Comparison of ENCODE assay signal across 8 cellular contexts in the genomic region with DNA sequence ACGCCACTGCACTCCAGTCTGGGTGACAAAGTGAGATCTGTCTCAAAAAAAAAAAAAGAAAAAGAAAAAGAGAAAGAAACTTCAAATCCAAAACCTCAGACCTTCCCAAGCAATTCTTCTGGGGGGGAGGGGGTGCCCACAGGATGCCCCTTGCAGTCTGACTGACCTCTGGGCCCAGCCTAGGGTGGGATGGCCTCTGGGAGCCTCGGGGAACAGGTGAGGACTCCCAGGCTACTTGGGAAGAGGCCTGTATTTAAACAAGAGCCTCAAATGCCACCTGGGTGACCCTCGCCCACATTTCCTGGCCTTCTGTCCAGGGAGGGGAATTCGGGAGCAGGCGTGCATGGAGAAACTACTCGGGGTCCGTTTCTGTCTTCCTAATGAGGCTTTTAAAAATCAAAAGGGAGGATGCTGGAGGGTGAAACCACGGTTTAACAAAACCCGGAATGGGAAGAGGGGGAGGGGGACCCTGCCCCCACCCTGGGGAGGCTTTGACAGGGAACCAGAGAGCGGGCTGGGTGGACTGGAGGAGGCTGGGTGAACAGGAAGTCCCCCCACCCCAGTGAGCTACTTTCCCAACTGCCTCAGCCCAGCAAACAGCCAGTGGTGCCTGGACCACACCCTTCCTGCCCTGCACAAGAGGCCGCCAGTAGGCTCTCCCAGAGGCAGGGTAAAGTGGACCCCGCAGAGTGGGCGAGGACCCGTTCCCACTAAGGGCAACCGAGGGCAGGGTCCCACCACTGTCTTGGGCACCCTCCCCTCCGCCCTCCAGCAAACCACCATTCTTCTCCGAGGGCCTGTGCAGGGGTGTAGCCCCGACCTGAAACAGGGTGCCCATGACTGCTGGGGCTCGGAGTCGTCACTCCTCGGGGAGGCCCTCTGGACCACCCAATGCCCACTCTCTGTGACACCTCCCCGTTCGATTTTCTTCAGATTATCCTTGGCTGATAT. TPM values are rescaled to one million over a fixed set of nuclear protein-coding genes. Genes with fewer than 3 reads are reported as not detected.
DNase-seq lines count a peak whose midpoint lies in the region; FAIRE-seq and TF ChIP-seq lines count a peak whose summit lies in the region.

No MANE protein-coding gene starts in this region.

- DNase-seq in Calu3 (no peak), MV-4-11 (lab: John Stamatoyannopoulos, UW) (peak; percentile 69), G401 (ENCODE audit: low spot score) (no peak), T1000 (lab: John Stamatoyannopoulos, UW) (no peak), GM13976 (ENCODE audit: low spot score) (no peak), H54 (ENCODE audit: insufficient read length, low spot score) (no peak)

- H3K36me3 Mint-ChIP-seq in Calu3 (ENCODE audit: insufficient read depth, unreplicated experiment) = peaks cover 34% of the 10 kb centered on the region
- no peaks in the 10 kb centered on the region for H3K36me3 Mint-ChIP-seq in brain
- no peaks in the 10 kb centered on the region for H3K36me3 Mint-ChIP-seq in nephron (ENCODE audit: low read depth)

- peak overlapping the region; percentile 60 for H3K4me3 Mint-ChIP-seq in Calu3 (ENCODE audit: low read depth, unreplicated experiment)
- peak overlapping the region; percentile 75 to 87 (median 78) for H3K4me3 Mint-ChIP-seq in brain
- H3K4me3 Mint-ChIP-seq in nephron = peak overlapping the region; percentile 76 to 87 (median 84)

- H3K4me1 Mint-ChIP-seq in Calu3 (ENCODE audit: low read depth, unreplicated experiment) = peaks cover 39% of the 10 kb centered on the region
- H3K4me1 Mint-ChIP-seq in brain = peaks cover 36% of the 10 kb centered on the region
- H3K4me1 Mint-ChIP-seq in nephron = peaks cover 20% of the 10 kb centered on the region

- H3K27ac Mint-ChIP-seq in Calu3 (ENCODE audit: unreplicated experiment) (peak overlapping the region; percentile 47), brain (peak overlapping the region in 3 of 5 experiments; percentile 37 to 75 (median 57)), nephron (peak overlapping the region in 1 of 3 experiments; percentile 56)

- H3K9me3 Mint-ChIP-seq in Calu3 (ENCODE audit: low read depth, unreplicated experiment) = no peaks in the 10 kb centered on the region
- H3K9me3 Mint-ChIP-seq in brain = no peaks in the 10 kb centered on the region
- H3K9me3 Mint-ChIP-seq in nephron = no peaks in the 10 kb centered on the region

- no peak for TF ChIP-seq POLR2A in H54 (IDR thresholded peaks at IDR 0.05; ENCODE audit: low read depth, low read length)

- no peak for FAIRE-seq in H54 (lab: Jason Lieb, UNC)

- intact Hi-C loops in Calu3 (cut with micrococcal nuclease; ENCODE audit: unreplicated experiment) = no loop called here

- TF ChIP-seq CTCF in Calu3 (IDR thresholded peaks at IDR 0.05; ENCODE audit: unreplicated experiment) = no peak
- TF ChIP-seq CTCF in brain (conservative IDR thresholded peaks at IDR 0.05) = no peak
- TF ChIP-seq CTCF in nephron (IDR thresholded peaks at IDR 0.05; ENCODE audit: unreplicated experiment in 3 of 3) = no peak
- TF ChIP-seq CTCF in GM13976 (IDR thresholded peaks at IDR 0.05; ENCODE audit: borderline replicate concordance, control extremely low read depth, extremely low read depth, insufficient read depth, missing control alignments) = no peak

- no TSS peak for BruUV-seq in Calu3 (replicated peaks; lab: Mats Ljungman, UMichigan)

- in situ Hi-C loops in G401 (cut with HindIII; ENCODE audit: low sequenced_read_pairs) = no loop called here
- in situ Hi-C loops in GM13976 (cut with MboI; ENCODE audit: low sequenced_read_pairs, unreplicated experiment) = no loop called here

- CTCF ChIA-PET in Calu3 (lab: Charles Lee) = no interaction called here

- H3K27me3 Mint-ChIP-seq in Calu3 (ENCODE audit: unreplicated experiment) (peaks cover 54% of the 10 kb centered on the region), brain (peaks cover 10% of the 10 kb centered on the region), nephron (ENCODE audit: low read depth) (peaks cover 23% of the 10 kb centered on the region)

RNA-seq across cellular contexts. Expression of gene FBRSL1, which starts 1.5 kb away (rescaled TPM):
- 118 and 119 TPM in 2 replicates for total RNA-seq in Calu3 (2022)
- 59.3 TPM for polyA plus RNA-seq in brain (ENCODE audit: insufficient read depth, low read depth, low replicate concordance)
- 9.5 and 10.2 TPM in 2 replicates for total RNA-seq in G401 (2014; rRNA removed; shearing (Covaris generic))

Comparison
In these comparisons a context has a peak if more than half of its experiments do, and no peak if none do; other contexts are left out.
1. RNA of gene FBRSL1, which starts 1.5 kb away (total RNA-seq): 118 to 119 TPM in Calu3; 9.5 to 10.2 TPM in G401; every median in the first group is over 10 times any median in the second.
2. Peak in every context shown above with its lines, with median percentiles within 50 percentile points of each other: H3K4me3 Mint-ChIP-seq.